ENCODE assay signal across 8 cellular contexts in genomic region chr15:84915011-84915958, GRCh38. TPM values are rescaled to one million over a fixed set of nuclear protein-coding genes. Genes with fewer than 3 reads are reported as not detected.
DNase-seq lines count a peak whose midpoint lies in the region; ATAC-seq and TF ChIP-seq lines count a peak whose summit lies in the region.

No MANE protein-coding gene starts in this region.

- H3K36me3 Mint-ChIP-seq in T-cell (no peaks in the 10 kb centered on the region), mesothelial cell of epicardium (no peaks in the 10 kb centered on the region)

- H3K36me3 ChIP-seq in GM06990 (ENCODE audit: control insufficient read depth, insufficient read depth, low read length) (no peaks in the 10 kb centered on the region), IMR-90 (ENCODE audit: control insufficient read depth, insufficient read depth, low read length) (no peaks in the 10 kb centered on the region), thoracic aorta (no peaks in the 10 kb centered on the region)

- POLR2A ChIA-PET in IMR-90 (lab: Charles Lee; ENCODE audit: unreplicated experiment) (no interaction called here), T-cell (lab: Charles Lee) (interaction anchor here in 1 of 2 donors (0.5 kb wide), 1 partner anchor 51 kb away, joined by 3 read pairs; no protein-coding TSS in a partner anchor)

- H3K9me3 ChIP-seq in IMR-90 (ENCODE audit: control insufficient read depth, insufficient read depth, low read length) (no peaks in the 10 kb centered on the region), thoracic aorta (no peaks in the 10 kb centered on the region)

- peak overlapping the region; percentile 85 for H3K14ac ChIP-seq in IMR-90 (replicated peaks; ENCODE audit: low read depth, low read length)

- peaks cover 21% of the 10 kb centered on the region for H3K9me1 ChIP-seq in IMR-90 (ENCODE audit: insufficient read depth, low read length)

- H2BK5ac ChIP-seq in IMR-90 (ENCODE audit: low read depth, low read length, poor library complexity, severe bottlenecking): peak overlapping the region; percentile 82

- DNase-seq in GM06990 (ENCODE audit: extremely low read depth, insufficient read length) (peak; percentile 59), IMR-90 (peak; percentile 86), T-cell (peak in 11 of 34 experiments; percentile 1 to 31 (median 8)), coronary artery (ENCODE audit: low spot score) (peak; percentile 90), mesothelial cell of epicardium (ENCODE audit: low spot score in 2 of 2, unreplicated experiment in 2 of 2) (peak; percentile 73 to 83), thoracic aorta (ENCODE audit: low spot score) (peak; percentile 84), left lobe of liver (ENCODE audit: low spot score) (no peak)

- H3K4me3 Mint-ChIP-seq in T-cell: no peak overlapping the region
- peak overlapping the region; percentile 45 for H3K4me3 Mint-ChIP-seq in mesothelial cell of epicardium

- H3K4ac ChIP-seq in IMR-90 (ENCODE audit: low read depth, low read length): peak overlapping the region; percentile 89; the same call in 1 of the 2 replicates

- H3K27ac Mint-ChIP-seq in T-cell (peak overlapping the region in 1 of 2 donors; percentile 31), mesothelial cell of epicardium (peak overlapping the region; percentile 100)

- H4K20me1 ChIP-seq in IMR-90 (ENCODE audit: insufficient read depth, low read length): no peaks in the 10 kb centered on the region

- H3K9ac ChIP-seq in IMR-90 (ENCODE audit: low read depth, low read length): peak overlapping the region; percentile 37; the same call in 1 of the 2 replicates

- ATAC-seq in GM21737 (IDR thresholded peaks at IDR 0.05; ENCODE audit: unreplicated experiment) (peak; percentile 98), IMR-90 (ENCODE audit: low read depth) (peak; percentile 50), T-cell (replicated peaks in 1 of 4) (peak; percentile 40 to 68 (median 56)), thoracic aorta (ENCODE audit: insufficient number of reproducible peaks, low FRiP score, low read depth) (peak; percentile 78), left lobe of liver (no peak)

- no peak for TF ChIP-seq RAD21 in IMR-90 (IDR thresholded peaks at IDR 0.05; ENCODE audit: low read length)

- peaks cover 20% of the 10 kb centered on the region for H3K4me1 ChIP-seq in IMR-90 (ENCODE audit: control insufficient read depth, insufficient read depth, low read length)
- peaks cover 45 to 67% of the 10 kb centered on the region in 2 donors for H3K4me1 ChIP-seq in thoracic aorta (ENCODE audit: control insufficient read depth in 1 of 2, low read depth in 2 of 2)

- dilution Hi-C loops in IMR-90 (cut with HindIII; ENCODE audit: low sequenced_read_pairs, unreplicated experiment): no loop called here

- peak overlapping the region; percentile 88; the same call in 1 of the 2 replicates for H2BK120ac ChIP-seq in IMR-90 (ENCODE audit: low read depth, low read length)

- H4K8ac ChIP-seq in IMR-90 (ENCODE audit: low read depth in 2 of 2, low read length in 2 of 2): peak overlapping the region; percentile 68 to 86; a peak in 3 of 4 replicates

- no peak overlapping the region for H3K4me3 ChIP-seq in GM06990 (replicated peaks; ENCODE audit: low read depth, low read length)
- no peak overlapping the region for H3K4me3 ChIP-seq in IMR-90 (ENCODE audit: insufficient read depth, low read depth, low read length)
- H3K4me3 ChIP-seq in coronary artery: no peak overlapping the region
- H3K4me3 ChIP-seq in thoracic aorta: peak overlapping the region; percentile 19

- peak overlapping the region; percentile 94; the same call in 2 of the 3 replicates for H2BK15ac ChIP-seq in IMR-90 (ENCODE audit: low read depth, low read length)

- intact Hi-C loops in IMR-90 (cut with micrococcal nuclease): no loop called here

- H3K18ac ChIP-seq in IMR-90 (ENCODE audit: low read depth, low read length): peak overlapping the region; percentile 21

- no peak overlapping the region for H3K56ac ChIP-seq in IMR-90 (ENCODE audit: extremely low read depth, insufficient read depth, low read length)

- H3K9me3 Mint-ChIP-seq in T-cell (no peaks in the 10 kb centered on the region), mesothelial cell of epicardium (no peaks in the 10 kb centered on the region)

- BruUV-seq in IMR-90 (replicated peaks; lab: Mats Ljungman, UMichigan): no TSS peak

- H2AK5ac ChIP-seq in IMR-90 (ENCODE audit: low read depth, low read length): peak overlapping the region; percentile 95

- H3K23ac ChIP-seq in IMR-90 (ENCODE audit: low read depth, low read length): no peak overlapping the region; the same call in 1 of the 2 replicates

- no peak overlapping the region for H3K4me2 ChIP-seq in IMR-90 (ENCODE audit: low read depth, low read length)

- H3K79me1 ChIP-seq in IMR-90 (ENCODE audit: low read depth in 1 of 2, low read length in 2 of 2): no peaks in the 10 kb centered on the region

- peak overlapping the region; percentile 82 for H2AFZ ChIP-seq in IMR-90 (replicated peaks; ENCODE audit: low read length, poor library complexity)

- H3K4me1 Mint-ChIP-seq in T-cell (peaks cover 4 to 5% (median 5%) of the 10 kb centered on the region in 3 donors), mesothelial cell of epicardium (peaks cover 30% of the 10 kb centered on the region)

- H2BK20ac ChIP-seq in IMR-90 (ENCODE audit: low read depth, low read length): peak overlapping the region; percentile 87; the same call in 1 of the 2 replicates

- H2AK9ac ChIP-seq in IMR-90 (replicated peaks; ENCODE audit: low read depth, low read length, poor library complexity): peak overlapping the region; percentile 86

- no peaks in the 10 kb centered on the region for H3K27me3 ChIP-seq in GM06990 (replicated peaks; ENCODE audit: control insufficient read depth, insufficient read depth, low read length)
- no peaks in the 10 kb centered on the region for H3K27me3 ChIP-seq in IMR-90 (ENCODE audit: control insufficient read depth, insufficient read depth, low read length)
- H3K27me3 ChIP-seq in thoracic aorta (replicated peaks; ENCODE audit: insufficient read depth): no peaks in the 10 kb centered on the region

- TF ChIP-seq CTCF in GM06990 (IDR thresholded peaks at IDR 0.05; ENCODE audit: insufficient read depth, low read length, poor library complexity, severe bottlenecking) (no peak), IMR-90 (conservative IDR thresholded peaks at IDR 0.05; ENCODE audit: low read depth, low read length) (no peak; the same call in 1 of the 2 replicates), coronary artery (IDR thresholded peaks at IDR 0.05) (no peak), mesothelial cell of epicardium (IDR thresholded peaks at IDR 0.05; ENCODE audit: unreplicated experiment) (no peak), thoracic aorta (IDR thresholded peaks at IDR 0.05) (no peak)

- 60% methylated on average over 8 of the region's 13 CpGs; no CpG with 5 or more reads in 1 of the 2 experiments for WGBS in IMR-90 (ENCODE audit: extremely low coverage in 2 of 2, insufficient read length in 1 of 2), 2 experiments

- CTCF ChIA-PET in IMR-90 (lab: Yijun Ruan, JAX) (no interaction called here), T-cell (lab: Charles Lee) (no interaction called here)

- TF ChIP-seq POLR2A in IMR-90 (IDR thresholded peaks at IDR 0.05; ENCODE audit: low read depth, low read length): no peak

- peaks cover 4 to 5% of the 10 kb centered on the region in 2 donors for H3K27me3 Mint-ChIP-seq in T-cell
- no peaks in the 10 kb centered on the region for H3K27me3 Mint-ChIP-seq in mesothelial cell of epicardium (ENCODE audit: low read depth)

- H4K91ac ChIP-seq in IMR-90 (ENCODE audit: insufficient read depth, low read depth, low read length): peak overlapping the region; percentile 91; the same call in 1 of the 2 replicates

- in situ Hi-C loops in IMR-90 (cut with MboI; ENCODE audit: low sequenced_read_pairs): no loop called here

- peak overlapping the region; percentile 82; the same call in 1 of the 2 replicates for H4K5ac ChIP-seq in IMR-90 (ENCODE audit: low read depth, low read length)

- 0 out of 2 replicates have a peak overlapping the region, but pooled peaks have one; percentile 13 for H3K27ac ChIP-seq in IMR-90 (ENCODE audit: insufficient read depth, low read length)
- H3K27ac ChIP-seq in coronary artery: peak overlapping the region; percentile 91 to 94
- peak overlapping the region; percentile 95 to 97 for H3K27ac ChIP-seq in thoracic aorta

TF ChIP-seq in IMR-90, 13 proteins besides CTCF, POLR2A, EP300 and RAD21:
- TF ChIP-seq SMC3 (IDR thresholded peaks at IDR 0.05; ENCODE audit: low read depth, low read length) (no peak), BHLHE40 (IDR thresholded peaks at IDR 0.05; ENCODE audit: low read depth, low read length) (peak; percentile 96), NFE2L2 (IDR thresholded peaks at IDR 0.05; ENCODE audit: low read depth, low read length) (no peak), CEBPB (IDR thresholded peaks at IDR 0.05; ENCODE audit: low read depth, low read length) (0 out of 2 replicates have a peak, but pooled peaks have one; percentile 12), FOS (IDR thresholded peaks at IDR 0.05; ENCODE audit: low read depth, low read length) (0 out of 2 replicates have a peak, but pooled peaks have one; percentile 20), RFX5 (IDR thresholded peaks at IDR 0.05; ENCODE audit: low read depth, low read length) (peak; percentile 72)
- TF ChIP-seq, protein P1, sequence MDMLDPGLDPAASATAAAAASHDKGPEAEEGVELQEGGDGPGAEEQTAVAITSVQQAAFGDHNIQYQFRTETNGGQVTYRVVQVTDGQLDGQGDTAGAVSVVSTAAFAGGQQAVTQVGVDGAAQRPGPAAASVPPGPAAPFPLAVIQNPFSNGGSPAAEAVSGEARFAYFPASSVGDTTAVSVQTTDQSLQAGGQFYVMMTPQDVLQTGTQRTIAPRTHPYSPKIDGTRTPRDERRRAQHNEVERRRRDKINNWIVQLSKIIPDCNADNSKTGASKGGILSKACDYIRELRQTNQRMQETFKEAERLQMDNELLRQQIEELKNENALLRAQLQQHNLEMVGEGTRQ (IDR thresholded peaks at IDR 0.05; ENCODE audit: low read depth, low read length): peak; percentile 57; the same call in 1 of the 2 replicates
TF ChIP-seq in IMR-90: peak in this region for 5.

RNA-seq across cellular contexts. Expression of gene SLC28A1, which starts 30.8 kb away (rescaled TPM):
- total RNA-seq in IMR-90 (2012; rRNA removed): not detected in 2 replicates
- not detected in 2 replicates for polyA plus RNA-seq in IMR-90 (2012; rRNA removed)
- 0.01 TPM in 1 of 2 replicates, not detected in the other for polyA plus RNA-seq in IMR-90 (2012; cell fraction: cytosol; rRNA removed)
- not detected in 2 replicates for polyA plus RNA-seq in IMR-90 (2012; cell fraction: nucleus; rRNA removed; ENCODE audit: low replicate concordance)
- total RNA-seq in T-cell: not detected
- total RNA-seq in mesothelial cell of epicardium: 0.16 to 0.24 TPM (median 0.20 TPM) in 3 replicates
- total RNA-seq in thoracic aorta: 1 to 10 TPM in 1 of 2 donors, under 1 TPM in 1; 0.41 to 1.6 TPM
- 64.6 TPM for total RNA-seq in left lobe of liver

Comparison
In these comparisons a context has a peak if more than half of its experiments do, and no peak if none do; other contexts are left out.
1. H3K27ac ChIP-seq: peak in every context shown above with its lines; median percentile 96 in thoracic aorta; 92 in coronary artery; 13 in IMR-90.
2. RNA of gene SLC28A1, which starts 30.8 kb away (total RNA-seq): 64.6 TPM in left lobe of liver (single experiment); 0.41 to 1.6 TPM in thoracic aorta, 0.16 to 0.24 TPM in mesothelial cell of epicardium, not detected in IMR-90 and not detected in T-cell; every median in the first group is over 10 times any median in the second.